Comparison of ENCODE assay signal across 12 cellular contexts in the genomic region with DNA sequence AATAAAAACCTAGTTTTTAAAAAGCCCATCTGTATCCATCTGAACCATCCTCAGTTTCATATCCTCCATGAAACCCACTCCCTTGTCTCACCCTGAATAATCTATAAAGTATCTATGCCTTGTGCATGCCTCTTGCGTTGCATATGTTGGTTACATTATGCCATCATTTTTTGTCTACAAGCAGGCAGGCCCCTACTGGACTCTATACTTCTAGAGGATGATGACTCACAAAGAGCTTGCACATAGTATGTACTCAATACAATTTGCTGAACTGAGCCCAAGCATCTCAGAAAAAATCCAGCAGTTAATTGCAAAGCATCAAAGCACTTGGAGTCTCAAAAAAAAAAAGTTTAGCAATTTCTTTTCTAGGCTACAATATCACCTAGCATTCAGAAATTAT.
DNase-seq lines count a peak whose midpoint lies in the region; ATAC-seq and TF ChIP-seq lines count a peak whose summit lies in the region.
"Had no signal": no experiment of that assay in that cellular context is flagged by ENCODE, and none has a peak within 500 bp of the region (broad histone marks: within the 10 kb centered on the region; RNA-seq: fewer than 3 reads in every experiment).

No MANE protein-coding gene starts in this region.

- no peak overlapping the region for H3K4me3 Mint-ChIP-seq in activated T-cell treated with anti-CD3 and anti-CD28 coated beads, Interleukin-2, amount 50 U/mL, for 72 hours
- H3K4me3 Mint-ChIP-seq in WTC11: no peak overlapping the region
- H3K4me3 Mint-ChIP-seq in mesothelial cell of epicardium: no peak overlapping the region
- H3K4me3 Mint-ChIP-seq in progenitor cell of endocrine pancreas (ENCODE audit: low read depth): no peak overlapping the region

- CTCF ChIA-PET in WTC11 (lab: Charles Lee): no interaction called here

- H3K9me3 ChIP-seq in esophagus muscularis mucosa (no peaks in the 10 kb centered on the region), left ventricle myocardium inferior (replicated peaks) (no peaks in the 10 kb centered on the region)
- H3K9me3 ChIP-seq: BLaER1, HAP-1 had no signal

- H3K4me1 Mint-ChIP-seq in activated T-cell treated with anti-CD3 and anti-CD28 coated beads, Interleukin-2, amount 50 U/mL, for 72 hours (ENCODE audit: low read depth): peaks cover 20% of the 10 kb centered on the region
- H3K4me1 Mint-ChIP-seq in WTC11: peaks cover 29% of the 10 kb centered on the region
- peaks cover 2% of the 10 kb centered on the region for H3K4me1 Mint-ChIP-seq in mesothelial cell of epicardium
- H3K4me1 Mint-ChIP-seq in progenitor cell of endocrine pancreas (ENCODE audit: low read depth): peaks cover 7% of the 10 kb centered on the region

- no peak for DNase-seq in activated T-cell treated with anti-CD3 and anti-CD28 coated beads, Interleukin-2, amount 50 U/mL, for 72 hours
- no peak for DNase-seq in activated T-cell treated with anti-CD3 and anti-CD28 coated beads, Interleukin-2, amount 50 U/mL, for 1 hour
- no peak for DNase-seq in WTC11 (ENCODE audit: low spot score)
- DNase-seq in esophagus muscularis mucosa (ENCODE audit: extremely low spot score): no peak
- DNase-seq in mesothelial cell of epicardium (ENCODE audit: low spot score in 2 of 2, unreplicated experiment in 2 of 2): no peak
- DNase-seq in DMS153 treated with DMSO at 0.1 percent for 48 hours (lab: John Stamatoyannopoulos, UW; ENCODE audit: unreplicated experiment): no peak
- no peak for DNase-seq in progenitor cell of endocrine pancreas (ENCODE audit: low spot score, unreplicated experiment)
- DNase-seq in left ventricle myocardium inferior: no peak
- DNase-seq: 8988T, AML-193 had no signal

- no peaks in the 10 kb centered on the region for H3K9me3 Mint-ChIP-seq in activated T-cell treated with anti-CD3 and anti-CD28 coated beads, Interleukin-2, amount 50 U/mL, for 72 hours
- no peaks in the 10 kb centered on the region for H3K9me3 Mint-ChIP-seq in WTC11
- no peaks in the 10 kb centered on the region for H3K9me3 Mint-ChIP-seq in mesothelial cell of epicardium
- no peaks in the 10 kb centered on the region for H3K9me3 Mint-ChIP-seq in progenitor cell of endocrine pancreas (ENCODE audit: low read depth)

- H3K27ac Mint-ChIP-seq in activated T-cell treated with anti-CD3 and anti-CD28 coated beads, Interleukin-2, amount 50 U/mL, for 72 hours: peak overlapping the region; percentile 1
- H3K27ac Mint-ChIP-seq in WTC11 (0 out of 2 replicates have a peak overlapping the region, but pooled peaks have one; percentile 39), mesothelial cell of epicardium (peak overlapping the region; percentile 13), progenitor cell of endocrine pancreas (no peak overlapping the region)

- H3K27me3 Mint-ChIP-seq in activated T-cell treated with anti-CD3 and anti-CD28 coated beads, Interleukin-2, amount 50 U/mL, for 72 hours (ENCODE audit: low read depth): no peaks in the 10 kb centered on the region
- H3K27me3 Mint-ChIP-seq in WTC11 (ENCODE audit: low read depth) (no peaks in the 10 kb centered on the region), mesothelial cell of epicardium (ENCODE audit: low read depth) (no peaks in the 10 kb centered on the region), progenitor cell of endocrine pancreas (no peaks in the 10 kb centered on the region)

- H3K4me3 ChIP-seq in esophagus muscularis mucosa (no peak overlapping the region), left ventricle myocardium inferior (no peak overlapping the region)
- H3K4me3 ChIP-seq: BLaER1, HAP-1 had no signal

- H3K27me3 ChIP-seq in esophagus muscularis mucosa (no peaks in the 10 kb centered on the region), left ventricle myocardium inferior (ENCODE audit: low read depth) (no peaks in the 10 kb centered on the region)
- H3K27me3 ChIP-seq: BLaER1 had no signal

- H3K27ac ChIP-seq in esophagus muscularis mucosa (replicated peaks in 1 of 4) (peak overlapping the region in 3 of 4 donors; percentile 25 to 41 (median 32)), left ventricle myocardium inferior (replicated peaks) (no peak overlapping the region)
- H3K27ac ChIP-seq: BLaER1 had no signal

- H3K36me3 ChIP-seq in esophagus muscularis mucosa (peaks cover 0 to 11% (median 0%) of the 10 kb centered on the region in 4 donors), left ventricle myocardium inferior (no peaks in the 10 kb centered on the region)

- no peak for TF ChIP-seq POLR2A in esophagus muscularis mucosa (IDR thresholded peaks at IDR 0.05; ENCODE audit: low read depth)

- H3K36me3 Mint-ChIP-seq in activated T-cell treated with anti-CD3 and anti-CD28 coated beads, Interleukin-2, amount 50 U/mL, for 72 hours (ENCODE audit: insufficient read depth in 2 of 2): peaks cover 1 to 3% of the 10 kb centered on the region in 2 donors
- H3K36me3 Mint-ChIP-seq in WTC11 (peaks cover 7% of the 10 kb centered on the region), mesothelial cell of epicardium (peaks cover 4% of the 10 kb centered on the region), progenitor cell of endocrine pancreas (ENCODE audit: insufficient read depth) (peaks cover 10% of the 10 kb centered on the region)

- POLR2A ChIA-PET in WTC11 (lab: Charles Lee): no interaction called here

- WGBS in esophagus muscularis mucosa: 79% methylated on average over 1 of the region's 1 CpG

- H3K4me1 ChIP-seq in esophagus muscularis mucosa: peaks cover 0 to 71% (median 61%) of the 10 kb centered on the region in 4 donors
- peaks cover 11% of the 10 kb centered on the region for H3K4me1 ChIP-seq in left ventricle myocardium inferior
- H3K4me1 ChIP-seq: HAP-1 had no signal

- TF ChIP-seq CTCF in WTC11 (IDR thresholded peaks at IDR 0.05): no peak
- no peak for TF ChIP-seq CTCF in esophagus muscularis mucosa (IDR thresholded peaks at IDR 0.05)
- no peak for TF ChIP-seq CTCF in mesothelial cell of epicardium (IDR thresholded peaks at IDR 0.05; ENCODE audit: unreplicated experiment)
- no peak for TF ChIP-seq CTCF in progenitor cell of endocrine pancreas (IDR thresholded peaks at IDR 0.05; ENCODE audit: unreplicated experiment)
- no peak for TF ChIP-seq CTCF in left ventricle myocardium inferior (IDR thresholded peaks at IDR 0.05; ENCODE audit: borderline replicate concordance)

- no peak for ATAC-seq in activated T-cell treated with anti-CD3 and anti-CD28 coated beads, Interleukin-2, amount 50 U/mL, for 72 hours (replicated peaks in 1 of 2)
- ATAC-seq in WTC11: no peak

- intact Hi-C loops in esophagus muscularis mucosa (cut with DNase I): no loop called here
- intact Hi-C loops in left ventricle myocardium inferior (cut with micrococcal nuclease): no loop called here

- TF ChIP-seq EP300 in esophagus muscularis mucosa (IDR thresholded peaks at IDR 0.05): no peak

TF ChIP-seq in WTC11, 78 proteins besides CTCF, POLR2A, EP300 and RAD21:
- TF ChIP-seq ZNF396 (CRISPR knock-in tag; IDR thresholded peaks at IDR 0.05; ENCODE audit: borderline replicate concordance): no peak
